ENCODE assay signal across 22 cellular contexts in genomic region chr3:42134867-42135464, GRCh38. TPM values are rescaled to one million over a fixed set of nuclear protein-coding genes. Genes with fewer than 3 reads are reported as not detected.
A peak's percentile ranks its signal among the peaks of the same experiment; 100 is the strongest.
DNase-seq lines count a peak whose midpoint lies in the region; ATAC-seq and TF ChIP-seq lines count a peak whose summit lies in the region.
"Had no signal": no experiment of that assay in that cellular context is flagged by ENCODE, and none has a peak within 500 bp of the region (broad histone marks: within the 10 kb centered on the region; RNA-seq: fewer than 3 reads in every experiment).

No MANE protein-coding gene starts in this region.

- no peak overlapping the region for H2BK5ac ChIP-seq in H9 (ENCODE audit: insufficient read length, low read length)

- TF ChIP-seq CTCF in colonic mucosa (IDR thresholded peaks at IDR 0.05) = no peak
- TF ChIP-seq CTCF in upper lobe of right lung (IDR thresholded peaks at IDR 0.05) = no peak
- no peak for TF ChIP-seq CTCF in H9 (conservative IDR thresholded peaks at IDR 0.05)

- no peak overlapping the region for H3K14ac ChIP-seq in H9 (ENCODE audit: insufficient read depth, low read length)

- H3K9me3 ChIP-seq in colonic mucosa (no peaks in the 10 kb centered on the region), upper lobe of right lung (no peaks in the 10 kb centered on the region), H9 (ENCODE audit: control insufficient read depth, low read depth, low read length) (no peaks in the 10 kb centered on the region)
- H3K9me3 ChIP-seq: A549, adrenal gland, BLaER1, ovary had no signal

- H4K5ac ChIP-seq in H9 (ENCODE audit: insufficient read length, low read depth, low read length) = no peak overlapping the region

- peaks cover 5% of the 10 kb centered on the region for H3K36me3 Mint-ChIP-seq in activated naive CD8-positive, alpha-beta T cell treated with anti-CD3 and anti-CD28 coated beads, Interleukin-2, amount 50 U/mL, for 24 hours (ENCODE audit: low read depth)
- peaks cover 6% of the 10 kb centered on the region for H3K36me3 Mint-ChIP-seq in activated naive CD8-positive, alpha-beta T cell treated with anti-CD3 and anti-CD28 coated beads for 36 hours
- peaks cover 27% of the 10 kb centered on the region for H3K36me3 Mint-ChIP-seq in memory B cell
- H3K36me3 Mint-ChIP-seq in H9 (ENCODE audit: insufficient read depth in 1 of 3, low read depth in 3 of 3) = no peaks in the 10 kb centered on the region

- H3K4me3 Mint-ChIP-seq in activated naive CD8-positive, alpha-beta T cell treated with anti-CD3 and anti-CD28 coated beads, Interleukin-2, amount 50 U/mL, for 24 hours = no peak overlapping the region
- no peak overlapping the region for H3K4me3 Mint-ChIP-seq in activated naive CD8-positive, alpha-beta T cell treated with anti-CD3 and anti-CD28 coated beads for 36 hours
- no peak overlapping the region for H3K4me3 Mint-ChIP-seq in memory B cell
- H3K4me3 Mint-ChIP-seq in H9 = no peak overlapping the region
- H3K4me3 Mint-ChIP-seq: naive thymus-derived CD4-positive, alpha-beta T cell; stimulated activated naive CD8-positive, alpha-beta T cell treated with anti-CD3 and anti-CD28 coated beads, Interleukin-15, Interleukin-2, amounts not matched to agents 100 ng/mL and 50 ng/mL, for 24 hours had no signal

- H3T11ph ChIP-seq in H9 (ENCODE audit: low read length) = no peak overlapping the region

- H2AFZ ChIP-seq in H9 (ENCODE audit: low read length) = no peak overlapping the region

- intact Hi-C loops in colonic mucosa (cut with DNase I) = no loop called here
- intact Hi-C loops in upper lobe of right lung (cut with DNase I) = no loop called here

- H3K4me1 ChIP-seq in colonic mucosa (peaks cover 10% of the 10 kb centered on the region), upper lobe of right lung (no peaks in the 10 kb centered on the region), H9 (ENCODE audit: insufficient read depth, low read length) (no peaks in the 10 kb centered on the region)
- H3K4me1 ChIP-seq: adrenal gland had no signal

- H3K27ac Mint-ChIP-seq in activated naive CD8-positive, alpha-beta T cell treated with anti-CD3 and anti-CD28 coated beads, Interleukin-2, amount 50 U/mL, for 24 hours = peak overlapping the region; percentile 33
- H3K27ac Mint-ChIP-seq in activated naive CD8-positive, alpha-beta T cell treated with anti-CD3 and anti-CD28 coated beads for 36 hours = no peak overlapping the region
- peak overlapping the region; percentile 35 for H3K27ac Mint-ChIP-seq in memory B cell
- no peak overlapping the region for H3K27ac Mint-ChIP-seq in H9
- H3K27ac Mint-ChIP-seq: stimulated activated naive CD8-positive, alpha-beta T cell treated with anti-CD3 and anti-CD28 coated beads, Interleukin-15, Interleukin-2, amounts not matched to agents 100 ng/mL and 50 ng/mL, for 24 hours had no signal

- no peak overlapping the region for H2BK20ac ChIP-seq in H9 (ENCODE audit: low read depth, low read length, poor library complexity, severe bottlenecking)

- no peak overlapping the region for H4K91ac ChIP-seq in H9 (ENCODE audit: insufficient read length, low read depth, low read length)

- H3K4me2 ChIP-seq in H9 (ENCODE audit: insufficient read depth, insufficient read length, low read length) = no peak overlapping the region
- H3K4me2 ChIP-seq: A549, BLaER1 had no signal

- H3K27me3 ChIP-seq in colonic mucosa = no peaks in the 10 kb centered on the region
- H3K27me3 ChIP-seq in upper lobe of right lung = no peaks in the 10 kb centered on the region
- H3K27me3 ChIP-seq in H9 (ENCODE audit: insufficient read depth, low read length) = no peaks in the 10 kb centered on the region
- H3K27me3 ChIP-seq: adrenal gland, BLaER1, ovary had no signal

- no peaks in the 10 kb centered on the region for H3K9me3 Mint-ChIP-seq in activated naive CD8-positive, alpha-beta T cell treated with anti-CD3 and anti-CD28 coated beads, Interleukin-2, amount 50 U/mL, for 24 hours
- H3K9me3 Mint-ChIP-seq in activated naive CD8-positive, alpha-beta T cell treated with anti-CD3 and anti-CD28 coated beads for 36 hours = no peaks in the 10 kb centered on the region
- H3K9me3 Mint-ChIP-seq in memory B cell = no peaks in the 10 kb centered on the region
- no peaks in the 10 kb centered on the region for H3K9me3 Mint-ChIP-seq in H9
- H3K9me3 Mint-ChIP-seq: naive thymus-derived CD4-positive, alpha-beta T cell; stimulated activated naive CD8-positive, alpha-beta T cell treated with anti-CD3 and anti-CD28 coated beads, Interleukin-15, Interleukin-2, amounts not matched to agents 100 ng/mL and 50 ng/mL, for 24 hours had no signal

- H4K8ac ChIP-seq in H9 (replicated peaks; ENCODE audit: insufficient read length, low read depth, low read length) = no peak overlapping the region

- H3K23me2 ChIP-seq in H9 (ENCODE audit: insufficient read length, low read depth, low read length, poor library complexity, severe bottlenecking) = no peaks in the 10 kb centered on the region

- H3K9ac ChIP-seq in colonic mucosa (ENCODE audit: low read depth in 2 of 2, low read length in 2 of 2) (peak overlapping the region in 1 of 2 donors; percentile 64), H9 (ENCODE audit: extremely low read depth, insufficient read length, low read length) (no peak overlapping the region)
- H3K9ac ChIP-seq: BLaER1 had no signal

- H3K56ac ChIP-seq in H9 (ENCODE audit: insufficient read length, low read depth, low read length) = no peak overlapping the region

- no peaks in the 10 kb centered on the region for H3K27me3 Mint-ChIP-seq in activated naive CD8-positive, alpha-beta T cell treated with anti-CD3 and anti-CD28 coated beads, Interleukin-2, amount 50 U/mL, for 24 hours
- no peaks in the 10 kb centered on the region for H3K27me3 Mint-ChIP-seq in activated naive CD8-positive, alpha-beta T cell treated with anti-CD3 and anti-CD28 coated beads for 36 hours
- H3K27me3 Mint-ChIP-seq in memory B cell (no peaks in the 10 kb centered on the region), H9 (ENCODE audit: low read depth) (no peaks in the 10 kb centered on the region; the same call in 1 of the 2 replicates)
- H3K27me3 Mint-ChIP-seq: naive thymus-derived CD4-positive, alpha-beta T cell; stimulated activated naive CD8-positive, alpha-beta T cell treated with anti-CD3 and anti-CD28 coated beads, Interleukin-15, Interleukin-2, amounts not matched to agents 100 ng/mL and 50 ng/mL, for 24 hours had no signal

- no peak for ATAC-seq in activated naive CD8-positive, alpha-beta T cell treated with anti-CD3 and anti-CD28 coated beads, Interleukin-2, amount 50 U/mL, for 24 hours
- ATAC-seq in memory B cell (ENCODE audit: low read depth) = no peak
- peak; percentile 80 for ATAC-seq in upper lobe of right lung
- no peak for ATAC-seq in HG02678 (IDR thresholded peaks at IDR 0.05; ENCODE audit: unreplicated experiment)
- ATAC-seq: A549; naive thymus-derived CD4-positive, alpha-beta T cell had no signal

- no peak overlapping the region for H3K23ac ChIP-seq in H9 (ENCODE audit: insufficient read length, low read depth, low read length)

- H2BK12ac ChIP-seq in H9 (ENCODE audit: insufficient read length, low read depth, low read length) = no peak overlapping the region

- H2BK15ac ChIP-seq in H9 (ENCODE audit: low read depth, low read length) = no peak overlapping the region

- peak overlapping the region; percentile 62 for H3K27ac ChIP-seq in colonic mucosa
- no peak overlapping the region for H3K27ac ChIP-seq in upper lobe of right lung
- H3K27ac ChIP-seq in H9 (ENCODE audit: insufficient read length, low read depth, low read length) = no peak overlapping the region
- H3K27ac ChIP-seq: A549, adrenal gland, BLaER1, HL-60, ovary had no signal

- DNase-seq in activated naive CD8-positive, alpha-beta T cell treated with anti-CD3 and anti-CD28 coated beads, Interleukin-2, amount 50 U/mL, for 24 hours = no peak
- DNase-seq in activated naive CD8-positive, alpha-beta T cell treated with anti-CD3 and anti-CD28 coated beads for 36 hours = no peak
- DNase-seq in colonic mucosa (peak; percentile 78), memory B cell (ENCODE audit: low spot score in 2 of 2) (no peak), upper lobe of right lung (no peak), H9 (no peak), dermis blood vessel endothelial cell (no peak)
- DNase-seq: activated CD4-positive, alpha-beta T cell treated with anti-CD3 and anti-CD28 coated beads for 48 hours; activated CD8-positive, alpha-beta memory T cell treated with anti-CD3 and anti-CD28 coated beads, Interleukin-2, amount 50 U/mL, for 4 hours; adrenal gland; central memory CD4-positive, alpha-beta T cell; GF-D8; HCEC 1CT; naive thymus-derived CD4-positive, alpha-beta T cell; NCI-H1694 treated with DMSO at 0.1 percent for 48 hours; ovary; stimulated activated CD4-positive, alpha-beta T cell treated with anti-CD3 and anti-CD28 coated beads, Interleukin-1b, Interleukin-23, amount 100 ng/mL, for 48 hours had no signal

- H3K79me2 ChIP-seq in H9 (ENCODE audit: insufficient read depth, low read length) = 0 out of 2 replicates have a peak, but pooled peaks cover 2% of the 10 kb centered on the region

- H3K4ac ChIP-seq in H9 (ENCODE audit: low read depth, low read length) = no peak overlapping the region

- H2AK5ac ChIP-seq in H9 (ENCODE audit: insufficient read length, low read length) = no peak overlapping the region

- no peak overlapping the region for H2BK120ac ChIP-seq in H9 (ENCODE audit: low read depth, low read length, poor library complexity, severe bottlenecking)

- no peak overlapping the region for H3K4me3 ChIP-seq in colonic mucosa
- no peak overlapping the region for H3K4me3 ChIP-seq in upper lobe of right lung
- H3K4me3 ChIP-seq: A549, adrenal gland, BLaER1, ovary had no signal

- no peaks in the 10 kb centered on the region for H4K20me1 ChIP-seq in H9 (ENCODE audit: control insufficient read depth, insufficient read depth, insufficient read length)

- no CpG with 5 or more reads among the region's 3 CpGs for WGBS in H9 (ENCODE audit: extremely low coverage, insufficient read length, low lambda C conversion rate)

- no peak overlapping the region for H3K18ac ChIP-seq in H9 (ENCODE audit: insufficient read length, low read depth, low read length)

- H3K36me3 ChIP-seq in colonic mucosa (no peaks in the 10 kb centered on the region), upper lobe of right lung (no peaks in the 10 kb centered on the region)
- H3K36me3 ChIP-seq: adrenal gland, ovary had no signal

- H3K4me1 Mint-ChIP-seq in activated naive CD8-positive, alpha-beta T cell treated with anti-CD3 and anti-CD28 coated beads, Interleukin-2, amount 50 U/mL, for 24 hours = no peaks in the 10 kb centered on the region
- H3K4me1 Mint-ChIP-seq in activated naive CD8-positive, alpha-beta T cell treated with anti-CD3 and anti-CD28 coated beads for 36 hours = peaks cover 5% of the 10 kb centered on the region
- H3K4me1 Mint-ChIP-seq in memory B cell (peaks cover 33% of the 10 kb centered on the region), H9 (peaks cover 12 to 13% of the 10 kb centered on the region in 2 experiments; a peak in 3 of 4 replicates)

- H3K79me1 ChIP-seq in H9 (ENCODE audit: insufficient read depth, low read depth, low read length, poor library complexity, severe bottlenecking) = no peaks in the 10 kb centered on the region

RNA-seq across cellular contexts. Expression of gene TRAK1, which starts 43.8 kb away (rescaled TPM):
- 10 to 100 TPM; 22.3 to 22.8 TPM for total RNA-seq in activated naive CD8-positive, alpha-beta T cell treated with anti-CD3 and anti-CD28 coated beads for 36 hours
- total RNA-seq in colonic mucosa (10 to 100 TPM; 58.9 to 70.3 TPM), upper lobe of right lung (49.6 TPM), H9 (2021) (30.6 and 34.2 TPM in 2 replicates), dermis blood vessel endothelial cell (52.1 and 67.3 TPM in 2 replicates)

Comparison
In these comparisons a context has a peak if more than half of its experiments do, and no peak if none do; other contexts are left out.
1. H3K27ac Mint-ChIP-seq: peak in activated naive CD8-positive, alpha-beta T cell treated with anti-CD3 and anti-CD28 coated beads, Interleukin-2, amount 50 U/mL, for 24 hours (single experiment) and memory B cell (single experiment); none in activated naive CD8-positive, alpha-beta T cell treated with anti-CD3 and anti-CD28 coated beads for 36 hours (single experiment) and H9 (0 of 3).